Comparison of ENCODE assay signal across 2 cellular contexts in genomic region chr1:70487471-70487840, GRCh38.
TF ChIP-seq lines count a peak whose summit lies in the region.

No MANE protein-coding gene starts in this region.

TF ChIP-seq in HepG2, 621 proteins besides CTCF, POLR2A, EP300 and RAD21:
- TF ChIP-seq ZFP36L1 (CRISPR knock-in tag; IDR thresholded peaks at IDR 0.05): no peak
- no peak for TF ChIP-seq CENPX (CRISPR knock-in tag; IDR thresholded peaks at IDR 0.05)
- TF ChIP-seq ZNF180 (CRISPR knock-in tag; IDR thresholded peaks at IDR 0.05; ENCODE audit: borderline replicate concordance, low read depth): no peak
- TF ChIP-seq TRIM22 (IDR thresholded peaks at IDR 0.05): no peak
- TF ChIP-seq ZNF547 (CRISPR knock-in tag; IDR thresholded peaks at IDR 0.05): no peak
- no peak for TF ChIP-seq FOSL1 (CRISPR knock-in tag; IDR thresholded peaks at IDR 0.05; ENCODE audit: borderline replicate concordance)
- TF ChIP-seq ZBTB20 (CRISPR knock-in tag; IDR thresholded peaks at IDR 0.05; ENCODE audit: borderline replicate concordance, low read depth): no peak
- TF ChIP-seq ATF1 (CRISPR knock-in tag; IDR thresholded peaks at IDR 0.05): no peak
- no peak for TF ChIP-seq ZNF652 (CRISPR knock-in tag; IDR thresholded peaks at IDR 0.05; ENCODE audit: borderline replicate concordance, low read depth)
- no peak for TF ChIP-seq ZNF720 (CRISPR knock-in tag; IDR thresholded peaks at IDR 0.05)
- TF ChIP-seq, protein P1, sequence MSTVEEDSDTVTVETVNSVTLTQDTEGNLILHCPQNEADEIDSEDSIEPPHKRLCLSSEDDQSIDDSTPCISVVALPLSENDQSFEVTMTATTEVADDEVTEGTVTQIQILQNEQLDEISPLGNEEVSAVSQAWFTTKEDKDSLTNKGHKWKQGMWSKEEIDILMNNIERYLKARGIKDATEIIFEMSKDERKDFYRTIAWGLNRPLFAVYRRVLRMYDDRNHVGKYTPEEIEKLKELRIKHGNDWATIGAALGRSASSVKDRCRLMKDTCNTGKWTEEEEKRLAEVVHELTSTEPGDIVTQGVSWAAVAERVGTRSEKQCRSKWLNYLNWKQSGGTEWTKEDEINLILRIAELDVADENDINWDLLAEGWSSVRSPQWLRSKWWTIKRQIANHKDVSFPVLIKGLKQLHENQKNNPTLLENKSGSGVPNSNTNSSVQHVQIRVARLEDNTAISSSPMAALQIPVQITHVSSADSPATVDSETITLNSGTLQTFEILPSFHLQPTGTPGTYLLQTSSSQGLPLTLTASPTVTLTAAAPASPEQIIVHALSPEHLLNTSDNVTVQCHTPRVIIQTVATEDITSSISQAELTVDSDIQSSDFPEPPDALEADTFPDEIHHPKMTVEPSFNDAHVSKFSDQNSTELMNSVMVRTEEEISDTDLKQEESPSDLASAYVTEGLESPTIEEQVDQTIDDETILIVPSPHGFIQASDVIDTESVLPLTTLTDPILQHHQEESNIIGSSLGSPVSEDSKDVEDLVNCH (CRISPR knock-in tag; IDR thresholded peaks at IDR 0.05): no peak
- TF ChIP-seq XBP1 (CRISPR knock-in tag; IDR thresholded peaks at IDR 0.05): no peak
- no peak for TF ChIP-seq MLLT10 (CRISPR knock-in tag; IDR thresholded peaks at IDR 0.05)
- no peak for TF ChIP-seq GTF2F1 (IDR thresholded peaks at IDR 0.05; ENCODE audit: low read length)
- no peak for TF ChIP-seq MIXL1 (CRISPR knock-in tag; IDR thresholded peaks at IDR 0.05)
- TF ChIP-seq ETV6 (CRISPR knock-in tag; conservative IDR thresholded peaks at IDR 0.05): no peak
- no peak for TF ChIP-seq JDP2 (CRISPR knock-in tag; IDR thresholded peaks at IDR 0.05; ENCODE audit: borderline replicate concordance)
- no peak for TF ChIP-seq KAT7 (CRISPR knock-in tag; IDR thresholded peaks at IDR 0.05; ENCODE audit: borderline replicate concordance)

TF ChIP-seq in GM12878, 131 proteins besides CTCF, POLR2A, EP300 and RAD21:
- TF ChIP-seq NR2F1 (conservative IDR thresholded peaks at IDR 0.05) (no peak), MXI1 (IDR thresholded peaks at IDR 0.05; ENCODE audit: low read depth, low read length) (no peak), CREB1 (IDR thresholded peaks at IDR 0.05; ENCODE audit: low read depth) (no peak), KDM1A (IDR thresholded peaks at IDR 0.05; ENCODE audit: borderline replicate concordance) (no peak), SRF (IDR thresholded peaks at IDR 0.05; ENCODE audit: low read depth in 2 of 2, low read length in 2 of 2) (no peak), NFIC (IDR thresholded peaks at IDR 0.05; ENCODE audit: low read depth, low read length) (no peak)
- TF ChIP-seq, protein P2, sequence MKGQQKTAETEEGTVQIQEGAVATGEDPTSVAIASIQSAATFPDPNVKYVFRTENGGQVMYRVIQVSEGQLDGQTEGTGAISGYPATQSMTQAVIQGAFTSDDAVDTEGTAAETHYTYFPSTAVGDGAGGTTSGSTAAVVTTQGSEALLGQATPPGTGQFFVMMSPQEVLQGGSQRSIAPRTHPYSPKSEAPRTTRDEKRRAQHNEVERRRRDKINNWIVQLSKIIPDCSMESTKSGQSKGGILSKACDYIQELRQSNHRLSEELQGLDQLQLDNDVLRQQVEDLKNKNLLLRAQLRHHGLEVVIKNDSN (IDR thresholded peaks at IDR 0.05; ENCODE audit: borderline replicate concordance, extremely low read length, insufficient read depth, low read depth, low read length): no peak
- TF ChIP-seq, protein P3, sequence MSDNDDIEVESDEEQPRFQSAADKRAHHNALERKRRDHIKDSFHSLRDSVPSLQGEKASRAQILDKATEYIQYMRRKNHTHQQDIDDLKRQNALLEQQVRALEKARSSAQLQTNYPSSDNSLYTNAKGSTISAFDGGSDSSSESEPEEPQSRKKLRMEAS (IDR thresholded peaks at IDR 0.05; ENCODE audit: low read depth, low read length): no peak
TF ChIP-seq in GM12878: peak in this region for 0.
